In genomic region chr20:20568604-20569205, GRCh38 we compare ENCODE assay signal across 9 cellular contexts.
A peak's percentile ranks its signal among the peaks of the same experiment; 100 is the strongest.
DNase-seq lines count a peak whose midpoint lies in the region; ATAC-seq lines count a peak whose summit lies in the region.
"Had no signal": no experiment of that assay in that cellular context is flagged by ENCODE, and none has a peak within 500 bp of the region (broad histone marks: within the 10 kb centered on the region; RNA-seq: fewer than 3 reads in every experiment).

No MANE protein-coding gene starts in this region.

- no peaks in the 10 kb centered on the region for H3K27me3 ChIP-seq in CD4-positive, CD25-positive, alpha-beta regulatory T cell (ENCODE audit: control insufficient read depth, insufficient read depth, low read length)

- no peak overlapping the region for H3K4me3 Mint-ChIP-seq in CD4-positive, CD25-positive, alpha-beta regulatory T cell
- H3K4me3 Mint-ChIP-seq: IgD-negative memory B cell had no signal

- no peak overlapping the region for H3K27ac Mint-ChIP-seq in CD4-positive, CD25-positive, alpha-beta regulatory T cell
- H3K27ac Mint-ChIP-seq: IgD-negative memory B cell had no signal

- intact Hi-C loops in head of caudate nucleus (cut with DNase I) = loop anchor here (2.0 to 10.0 kb wide), 3 partner anchors 104 to 484 kb away; no protein-coding TSS in a partner anchor

- no peaks in the 10 kb centered on the region for H3K4me1 Mint-ChIP-seq in CD4-positive, CD25-positive, alpha-beta regulatory T cell
- H3K4me1 Mint-ChIP-seq: IgD-negative memory B cell had no signal

- no peak overlapping the region for H3K27ac ChIP-seq in CD4-positive, CD25-positive, alpha-beta regulatory T cell (ENCODE audit: insufficient read depth, low read length, poor library complexity, severe bottlenecking)

- H3K9me3 Mint-ChIP-seq in CD4-positive, CD25-positive, alpha-beta regulatory T cell = no peaks in the 10 kb centered on the region
- H3K9me3 Mint-ChIP-seq: IgD-negative memory B cell had no signal

- no peaks in the 10 kb centered on the region for H3K4me1 ChIP-seq in CD4-positive, CD25-positive, alpha-beta regulatory T cell (ENCODE audit: control insufficient read depth, insufficient read depth, low read length, poor library complexity, severe bottlenecking)

- H3K4me3 ChIP-seq in CD4-positive, CD25-positive, alpha-beta regulatory T cell (ENCODE audit: low read depth, low read length) = no peak overlapping the region

- ATAC-seq in CD4-positive, CD25-positive, alpha-beta regulatory T cell (ENCODE audit: low read depth in 2 of 2) = no peak
- ATAC-seq in GM18517 (IDR thresholded peaks at IDR 0.05; ENCODE audit: unreplicated experiment) = peak; percentile 51

- H3K36me3 Mint-ChIP-seq in CD4-positive, CD25-positive, alpha-beta regulatory T cell = peaks cover 26% of the 10 kb centered on the region

- peaks cover 6% of the 10 kb centered on the region for H3K36me3 ChIP-seq in CD4-positive, CD25-positive, alpha-beta regulatory T cell (ENCODE audit: control insufficient read depth, insufficient read depth, low read length)

- H3K9me3 ChIP-seq in CD4-positive, CD25-positive, alpha-beta regulatory T cell (ENCODE audit: control insufficient read depth in 2 of 2, low read length in 2 of 2) = no peaks in the 10 kb centered on the region

- peak in 2 of 3 donors; percentile 7 to 57 for DNase-seq in CD4-positive, CD25-positive, alpha-beta regulatory T cell
- peak; percentile 60 for DNase-seq in NCI-H2196 treated with DMSO at 0.1 percent for 48 hours (lab: John Stamatoyannopoulos, UW; ENCODE audit: unreplicated experiment)
- DNase-seq in activated CD4-positive, alpha-beta T cell treated with anti-CD3 and anti-CD28 coated beads, Interleukin-2, amount 50 U/mL, for 48 hours = peak; percentile 27 to 51
- DNase-seq in head of caudate nucleus = peak; percentile 15 to 82 (median 54)
- peak in 2 of 3 donors; percentile 24 to 28 for DNase-seq in stimulated activated CD4-positive, alpha-beta T cell treated with anti-CD3 and anti-CD28 coated beads, Interleukin-12 subunit alpha, Interleukin-12 subunit beta, amount 100 ng/mL, for 48 hours (ENCODE audit: low read depth in 2 of 3, low spot score in 1 of 3)
- DNase-seq in GM19240 (ENCODE audit: insufficient read length, low spot score) = no peak
- DNase-seq in ureter (ENCODE audit: low spot score) = no peak

- H3K27me3 Mint-ChIP-seq in CD4-positive, CD25-positive, alpha-beta regulatory T cell = no peaks in the 10 kb centered on the region
- H3K27me3 Mint-ChIP-seq: IgD-negative memory B cell had no signal

Comparison
In these comparisons a context has a peak if more than half of its experiments do, and no peak if none do; other contexts are left out.
1. DNase-seq: peak in CD4-positive, CD25-positive, alpha-beta regulatory T cell (2 of 3), NCI-H2196 treated with DMSO at 0.1 percent for 48 hours (single experiment), activated CD4-positive, alpha-beta T cell treated with anti-CD3 and anti-CD28 coated beads, Interleukin-2, amount 50 U/mL, for 48 hours (2 of 2), head of caudate nucleus (42 of 42) and stimulated activated CD4-positive, alpha-beta T cell treated with anti-CD3 and anti-CD28 coated beads, Interleukin-12 subunit alpha, Interleukin-12 subunit beta, amount 100 ng/mL, for 48 hours (2 of 3); none in GM19240 (single experiment) and ureter (single experiment).